In the genomic region with DNA sequence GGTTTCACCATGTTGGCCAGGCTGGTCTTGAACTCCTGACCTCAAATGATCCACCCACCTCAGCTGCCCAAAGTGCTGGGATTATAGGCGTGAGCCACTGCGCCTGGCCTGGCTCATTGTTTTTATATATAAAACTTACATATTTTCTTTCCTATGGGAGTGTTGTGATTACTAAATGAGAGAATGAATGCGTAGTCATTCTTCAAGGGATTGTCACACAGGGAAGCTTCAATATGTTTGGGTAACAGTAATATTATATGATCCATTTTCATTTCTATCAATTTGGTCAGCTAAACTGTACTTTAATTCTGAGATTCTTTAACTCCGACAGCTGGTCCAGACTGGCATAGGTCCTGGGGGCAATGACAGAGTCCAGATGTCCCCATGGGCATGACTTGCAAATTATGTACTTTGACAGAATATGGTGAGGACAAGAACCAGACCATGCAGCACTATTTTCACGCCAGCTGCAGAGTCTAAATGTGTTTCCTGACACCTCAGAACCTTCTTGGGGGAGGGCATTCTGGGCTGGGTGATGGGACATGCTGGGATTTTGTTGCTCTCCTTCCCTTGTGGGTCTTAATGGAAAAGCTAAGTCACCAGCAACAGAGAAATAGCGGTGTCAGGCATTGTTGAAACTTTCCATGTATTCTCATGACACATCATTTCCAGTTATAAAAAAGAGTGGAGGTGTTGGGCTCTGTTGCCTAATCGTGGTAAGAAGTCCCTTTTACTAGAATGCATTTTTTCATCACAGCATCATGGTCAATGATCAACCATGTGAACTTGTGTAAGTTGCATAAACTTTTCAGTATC, we compare ENCODE assay signal across 21 cellular contexts. TPM values are rescaled to one million over a fixed set of nuclear protein-coding genes. Genes with fewer than 3 reads are reported as not detected.
A peak's percentile ranks its signal among the peaks of the same experiment; 100 is the strongest.
DNase-seq lines count a peak whose midpoint lies in the region; ATAC-seq, FAIRE-seq and TF ChIP-seq lines count a peak whose summit lies in the region.
"Had no signal": no experiment of that assay in that cellular context is flagged by ENCODE, and none has a peak within 500 bp of the region (broad histone marks: within the 10 kb centered on the region; RNA-seq: fewer than 3 reads in every experiment).

No MANE protein-coding gene starts in this region.

- TF ChIP-seq RAD21 in HepG2 (CRISPR knock-in tag; IDR thresholded peaks at IDR 0.05) = no peak

- CTCF ChIA-PET in HepG2 (lab: Yijun Ruan, JAX; ENCODE audit: low intra/inter-chr PET ratio, low total read pairs) = no interaction called here

- H3K79me2 ChIP-seq in HepG2 (ENCODE audit: insufficient read depth, low read length) (no peaks in the 10 kb centered on the region), astrocyte (ENCODE audit: insufficient read depth, low read length) (no peaks in the 10 kb centered on the region)

- H4K20me1 ChIP-seq in HepG2 (ENCODE audit: insufficient read depth, low read length) (no peaks in the 10 kb centered on the region), astrocyte (ENCODE audit: insufficient read depth, low read length) (no peaks in the 10 kb centered on the region)

- H3K9me3 Mint-ChIP-seq in astrocyte (ENCODE audit: unreplicated experiment) (peaks cover 3% of the 10 kb centered on the region), natural killer cell (no peaks in the 10 kb centered on the region)
- H3K9me3 Mint-ChIP-seq: effector memory CD8-positive, alpha-beta T cell had no signal

- H3K4me3 ChIP-seq in HepG2 (replicated peaks in 1 of 3; ENCODE audit: insufficient read depth in 1 of 3, low read depth in 2 of 3, low read length in 3 of 3) (no peak overlapping the region), right lobe of liver (no peak overlapping the region), astrocyte (ENCODE audit: insufficient read depth, low read depth, low read length) (no peak overlapping the region)
- H3K4me3 ChIP-seq: psoas muscle, SK-N-MC, upper lobe of left lung had no signal

- H2AFZ ChIP-seq in HepG2 (ENCODE audit: low read length) (no peak overlapping the region), astrocyte (ENCODE audit: low read depth, low read length) (no peak overlapping the region)

- 35% methylated on average over 7 of the region's 7 CpGs for WGBS in HepG2 (ENCODE audit: low lambda C conversion rate)
- 61% methylated on average over 6 of the region's 7 CpGs for WGBS in right lobe of liver (ENCODE audit: insufficient coverage, low coverage, low lambda C conversion rate, missing lambda C conversion rate)

- H3K27me3 Mint-ChIP-seq in astrocyte (ENCODE audit: low read depth, unreplicated experiment) (no peaks in the 10 kb centered on the region), natural killer cell (ENCODE audit: low read depth in 2 of 2) (peaks cover 9% of the 10 kb centered on the region in 2 donors)

- TF ChIP-seq EP300 in HepG2 (IDR thresholded peaks at IDR 0.05; ENCODE audit: low read depth in 2 of 2, low read length in 2 of 2) = no peak
- no peak for TF ChIP-seq EP300 in HepG2 (CRISPR knock-in tag; IDR thresholded peaks at IDR 0.05; ENCODE audit: borderline replicate concordance)

- no peak for ATAC-seq in HepG2
- no peak for ATAC-seq in right lobe of liver
- ATAC-seq in GM19467 (IDR thresholded peaks at IDR 0.05; ENCODE audit: unreplicated experiment) = no peak
- no peak for ATAC-seq in natural killer cell
- ATAC-seq: activated CD8-positive, alpha-beta T cell treated with anti-CD3 and anti-CD28 coated beads, Interleukin-2, amount 10 ng/mL, durations not matched to agents 7 days and 5 days; effector memory CD8-positive, alpha-beta T cell; psoas muscle had no signal

- H3K27ac ChIP-seq in HepG2 (ENCODE audit: extremely low read length, insufficient read depth, low read length) (no peak overlapping the region), right lobe of liver (no peak overlapping the region), astrocyte (ENCODE audit: low read depth, low read length) (no peak overlapping the region)
- H3K27ac ChIP-seq: psoas muscle, SK-N-MC, upper lobe of left lung had no signal

- H3K4me3 Mint-ChIP-seq in astrocyte (ENCODE audit: unreplicated experiment) (peak overlapping the region; percentile 30), natural killer cell (no peak overlapping the region)
- H3K4me3 Mint-ChIP-seq: activated CD8-positive, alpha-beta T cell treated with anti-CD3 and anti-CD28 coated beads, Interleukin-2, amount 10 ng/mL, durations not matched to agents 7 days and 5 days; effector memory CD8-positive, alpha-beta T cell had no signal

- H3K9me3 ChIP-seq in HepG2 (ENCODE audit: low read length) (no peaks in the 10 kb centered on the region), right lobe of liver (no peaks in the 10 kb centered on the region), astrocyte (ENCODE audit: insufficient read depth, low read depth, low read length) (peaks cover 4% of the 10 kb centered on the region)
- H3K9me3 ChIP-seq: psoas muscle, upper lobe of left lung had no signal

- TF ChIP-seq CTCF in HepG2 (CRISPR knock-in tag; IDR thresholded peaks at IDR 0.05) (no peak), right lobe of liver (IDR thresholded peaks at IDR 0.05) (no peak), astrocyte (IDR thresholded peaks at IDR 0.05; ENCODE audit: insufficient read depth, low read depth, low read length) (no peak), natural killer cell (IDR thresholded peaks at IDR 0.05) (no peak)

- POLR2A ChIA-PET in HepG2 (lab: Yijun Ruan, JAX) = no interaction called here

- FAIRE-seq in HepG2 (lab: Jason Lieb, UNC) (no peak), astrocyte (lab: Jason Lieb, UNC) (peak; percentile 68)
- FAIRE-seq: D721Med had no signal

- no peak for TF ChIP-seq POLR2A in HepG2 (IDR thresholded peaks at IDR 0.05; ENCODE audit: insufficient read depth in 1 of 2, low read depth in 2 of 2, low read length in 2 of 2)
- TF ChIP-seq POLR2A in right lobe of liver (IDR thresholded peaks at IDR 0.05) = no peak

- DNase-seq in HepG2 (ENCODE audit: low spot score) = no peak
- DNase-seq in right lobe of liver = no peak
- no peak for DNase-seq in astrocyte (ENCODE audit: low read depth)
- DNase-seq in iris pigment epithelial cell (ENCODE audit: low read depth) = peak; percentile 38
- DNase-seq in activated T-cell treated with anti-CD3 and anti-CD28 coated beads for 4 hours = no peak
- DNase-seq in inferior parietal cortex (ENCODE audit: extremely low spot score) = no peak
- DNase-seq in natural killer cell = no peak
- DNase-seq: ACHN; activated CD8-positive, alpha-beta T cell treated with anti-CD3 and anti-CD28 coated beads, Interleukin-2, amount 10 ng/mL, durations not matched to agents 7 days and 5 days; effector memory CD8-positive, alpha-beta T cell; H7; left cardiac atrium; NCI-H446; psoas muscle; stimulated activated CD4-positive, alpha-beta T cell treated with anti-CD3 and anti-CD28 coated beads, Interleukin-1b, Interleukin-23, amount 100 ng/mL, for 48 hours; stimulated activated CD8-positive, alpha-beta memory T cell treated with anti-CD3 and anti-CD28 coated beads, Interleukin-4, amount 100 ng/mL, for 48 hours; upper lobe of left lung had no signal

- peak overlapping the region; percentile 79 for H3K27ac Mint-ChIP-seq in astrocyte (ENCODE audit: unreplicated experiment)
- H3K27ac Mint-ChIP-seq in natural killer cell = no peak overlapping the region
- H3K27ac Mint-ChIP-seq: activated CD8-positive, alpha-beta T cell treated with anti-CD3 and anti-CD28 coated beads, Interleukin-2, amount 10 ng/mL, durations not matched to agents 7 days and 5 days; effector memory CD8-positive, alpha-beta T cell had no signal

- H3K4me2 ChIP-seq in HepG2 (ENCODE audit: low read depth, low read length) (no peak overlapping the region), astrocyte (ENCODE audit: low read length) (no peak overlapping the region)

- in situ Hi-C loops in HepG2 (cut with HindIII; ENCODE audit: extremely low pct_ligation_motif_present, low pct_unique_long_range_greater_than_20kb) = no loop called here

- intact Hi-C loops in HepG2 (cut with micrococcal nuclease; ENCODE audit: unreplicated experiment) (no loop called here), right lobe of liver (cut with DNase I) (no loop called here), natural killer cell (cut with micrococcal nuclease) (no loop called here)

- BruUV-seq in HepG2 (replicated peaks; lab: Mats Ljungman, UMichigan) = no TSS peak

- H3K36me3 ChIP-seq in HepG2 (replicated peaks in 1 of 2; ENCODE audit: control insufficient read depth in 1 of 2, insufficient read depth in 2 of 2, low read length in 2 of 2) (no peaks in the 10 kb centered on the region), right lobe of liver (no peaks in the 10 kb centered on the region), astrocyte (ENCODE audit: insufficient read depth, low read length) (no peaks in the 10 kb centered on the region)
- H3K36me3 ChIP-seq: upper lobe of left lung had no signal

- no peaks in the 10 kb centered on the region for H3K4me1 ChIP-seq in HepG2 (ENCODE audit: insufficient read depth, low read length)
- H3K4me1 ChIP-seq in right lobe of liver = no peaks in the 10 kb centered on the region
- H3K4me1 ChIP-seq in astrocyte (ENCODE audit: insufficient read depth, low read length) = peaks cover 11% of the 10 kb centered on the region
- H3K4me1 ChIP-seq: psoas muscle, upper lobe of left lung had no signal

- H3K9ac ChIP-seq in HepG2 (ENCODE audit: insufficient read depth, low read depth, low read length) = no peak overlapping the region
- no peak overlapping the region for H3K9ac ChIP-seq in astrocyte (ENCODE audit: low read length)

- no peaks in the 10 kb centered on the region for H3K27me3 ChIP-seq in HepG2 (ENCODE audit: control insufficient read depth in 1 of 2, insufficient read depth in 2 of 2, low read length in 2 of 2)
- H3K27me3 ChIP-seq in right lobe of liver = no peaks in the 10 kb centered on the region
- no peaks in the 10 kb centered on the region for H3K27me3 ChIP-seq in astrocyte (ENCODE audit: insufficient read depth, low read length)
- H3K27me3 ChIP-seq: upper lobe of left lung had no signal

- peaks cover 36% of the 10 kb centered on the region for H3K4me1 Mint-ChIP-seq in astrocyte (ENCODE audit: low read depth, unreplicated experiment)
- H3K4me1 Mint-ChIP-seq in natural killer cell = no peaks in the 10 kb centered on the region

- H3K36me3 Mint-ChIP-seq in astrocyte (ENCODE audit: low read depth, unreplicated experiment) (peaks cover 3% of the 10 kb centered on the region), natural killer cell (no peaks in the 10 kb centered on the region)

RNA-seq across cellular contexts. Expression of gene TNC, which starts 40.9 kb away (rescaled TPM):
- total RNA-seq in HepG2 (2016; rRNA removed; fragmentation: Illumina TruSeq; extraction: Trizol) = not detected in 2 replicates
- not detected in 2 replicates for total RNA-seq in HepG2 (2016; cell fraction: cytosol; rRNA removed; fragmentation: Illumina TruSeq; extraction: Trizol; ENCODE audit: low read depth)
- total RNA-seq in HepG2 (2016; cell fraction: insoluble cytoplasmic fraction; rRNA removed; fragmentation: Illumina TruSeq; extraction: Trizol) = not detected in 2 replicates
- total RNA-seq in HepG2 (2016; cell fraction: membrane; rRNA removed; fragmentation: Illumina TruSeq; extraction: Trizol) = not detected in 2 replicates
- not detected in 2 replicates for total RNA-seq in HepG2 (2016; cell fraction: nucleus; rRNA removed; fragmentation: Illumina TruSeq; extraction: Trizol)
- not detected in 2 replicates for polyA plus RNA-seq in HepG2 (2011; rRNA removed)
- polyA plus RNA-seq in HepG2 (2011; cell fraction: cytosol; rRNA removed) = not detected in 2 replicates
- polyA plus RNA-seq in HepG2 (2011; cell fraction: nucleus; rRNA removed) = not detected in 2 replicates
- polyA plus RNA-seq in HepG2 (2012) = not detected in 2 replicates
- polyA plus RNA-seq in HepG2 (2016; cell fraction: cytosol; fragmentation: Illumina TruSeq; extraction: Trizol; ENCODE audit: low read depth) = not detected in 2 replicates
- not detected in 2 replicates for polyA plus RNA-seq in HepG2 (2016; cell fraction: insoluble cytoplasmic fraction; fragmentation: Illumina TruSeq; extraction: Trizol; ENCODE audit: low read depth)
- not detected in 2 replicates for polyA plus RNA-seq in HepG2 (2016; cell fraction: membrane; fragmentation: Illumina TruSeq; extraction: Trizol; ENCODE audit: low read depth)
- not detected in 2 replicates for polyA plus RNA-seq in HepG2 (2016; cell fraction: nucleus; fragmentation: Illumina TruSeq; extraction: Trizol; ENCODE audit: insufficient read depth, low read depth)
- 0.09 TPM in 1 of 2 replicates, not detected in the other for polyA minus RNA-seq in HepG2 (2011; rRNA and poly(A)+ RNA removed; ENCODE audit: low replicate concordance)
- not detected in 2 replicates for polyA minus RNA-seq in HepG2 (2011; cell fraction: cytosol; rRNA and poly(A)+ RNA removed)
- polyA minus RNA-seq in HepG2 (2011; cell fraction: nucleus; rRNA and poly(A)+ RNA removed) = not detected in 2 replicates
- 1 to 10 TPM; 1.7 to 9.3 (median 4.0) TPM for total RNA-seq in right lobe of liver
- total RNA-seq in astrocyte = 747 and 1,099 TPM in 2 replicates
- not detected for total RNA-seq in natural killer cell
- total RNA-seq: activated CD8-positive, alpha-beta T cell treated with anti-CD3 and anti-CD28 coated beads, Interleukin-2, amount 10 ng/mL, durations not matched to agents 7 days and 5 days; OCI-LY7 had no signal

Comparison
In these comparisons a context has a peak if more than half of its experiments do, and no peak if none do; other contexts are left out.
1. RNA of gene TNC, which starts 40.9 kb away (total RNA-seq): 747 to 1,099 TPM in astrocyte; 1.7 to 9.3 TPM in right lobe of liver, not detected in HepG2 and not detected in natural killer cell; every median in the first group is over 10 times any median in the second.